ENCODE assay signal across 8 cellular contexts in genomic region chr1:31064685-31065309, GRCh38. TPM values are rescaled to one million over a fixed set of nuclear protein-coding genes. Genes with fewer than 3 reads are reported as not detected.
DNase-seq lines count a peak whose midpoint lies in the region; ATAC-seq, FAIRE-seq and TF ChIP-seq lines count a peak whose summit lies in the region.

No MANE protein-coding gene starts in this region.

- 0% methylated on average over 9 to 20 of the region's 20 CpGs for WGBS in endodermal cell (ENCODE audit: insufficient coverage in 1 of 2, insufficient read length in 1 of 2), 2 experiments

- no peaks in the 10 kb centered on the region for H3K9me3 Mint-ChIP-seq in endodermal cell

- DNase-seq in SIG-M5 treated with dmso at 0.1 percent for 504 hours (lab: John Stamatoyannopoulos, UW; ENCODE audit: unreplicated experiment) (peak; percentile 49), SIG-M5 (lab: John Stamatoyannopoulos, UW) (no peak), T follicular helper cell (ENCODE audit: low read depth) (peak; percentile 2), endodermal cell (no peak), mucosa of gallbladder (ENCODE audit: low spot score) (peak; percentile 19), urothelium cell line (ENCODE audit: low spot score) (peak; percentile 21)

- H3K27ac Mint-ChIP-seq in endodermal cell: peak overlapping the region; percentile 99

- peak overlapping the region; percentile 100 for H3K9ac ChIP-seq in endodermal cell (ENCODE audit: extremely low read depth, low read length, poor library complexity, severe bottlenecking)

- no peak for TF ChIP-seq CTCF in endodermal cell (conservative IDR thresholded peaks at IDR 0.05)

- peaks cover 6% of the 10 kb centered on the region for H3K36me3 ChIP-seq in endodermal cell (ENCODE audit: control insufficient read depth, insufficient read depth, low read length)

- H3K27ac ChIP-seq in endodermal cell (ENCODE audit: low read depth, low read length): peak overlapping the region; percentile 100

- no peaks in the 10 kb centered on the region for H3K27me3 Mint-ChIP-seq in endodermal cell (ENCODE audit: insufficient read depth)

- H3K4me1 ChIP-seq in endodermal cell (ENCODE audit: control insufficient read depth, insufficient read depth, low read length): no peaks in the 10 kb centered on the region

- no peaks in the 10 kb centered on the region for H3K27me3 ChIP-seq in endodermal cell (ENCODE audit: control insufficient read depth, insufficient read depth, low read length, poor library complexity, severe bottlenecking)

- H3K9me3 ChIP-seq in endodermal cell (ENCODE audit: control insufficient read depth, low read length): no peaks in the 10 kb centered on the region

- FAIRE-seq in urothelium cell line (lab: Jason Lieb, UNC): no peak

- peak overlapping the region; percentile 97 for H3K4me3 Mint-ChIP-seq in endodermal cell

- H3K4me1 Mint-ChIP-seq in endodermal cell: peaks cover 6% of the 10 kb centered on the region

- peak; percentile 3 for ATAC-seq in HG03196 (IDR thresholded peaks at IDR 0.05; ENCODE audit: unreplicated experiment)
- no peak for ATAC-seq in HG02759 (IDR thresholded peaks at IDR 0.05; ENCODE audit: unreplicated experiment)

- peak overlapping the region; percentile 100 for H3K4me3 ChIP-seq in endodermal cell (ENCODE audit: low read length)

- peaks cover 2% of the 10 kb centered on the region for H3K36me3 Mint-ChIP-seq in endodermal cell (ENCODE audit: low read depth)

RNA-seq across cellular contexts. Expression of gene PUM1, which starts 0.7 kb away (rescaled TPM):
- total RNA-seq in endodermal cell (100 to 1,000 TPM; 207 to 210 TPM), mucosa of gallbladder (129 TPM)
- polyA plus RNA-seq in endodermal cell (2013, experiment 1 of 2): 94.8 TPM
- polyA plus RNA-seq in endodermal cell (2013, experiment 2 of 2): 90.9 TPM

Comparison
In these comparisons a context has a peak if more than half of its experiments do, and no peak if none do; other contexts are left out.
1. DNase-seq: peak in SIG-M5 treated with dmso at 0.1 percent for 504 hours (single experiment), T follicular helper cell (single experiment), mucosa of gallbladder (single experiment) and urothelium cell line (single experiment); none in SIG-M5 (single experiment) and endodermal cell (single experiment).